Comparison of ENCODE assay signal across 10 cellular contexts in the genomic region with DNA sequence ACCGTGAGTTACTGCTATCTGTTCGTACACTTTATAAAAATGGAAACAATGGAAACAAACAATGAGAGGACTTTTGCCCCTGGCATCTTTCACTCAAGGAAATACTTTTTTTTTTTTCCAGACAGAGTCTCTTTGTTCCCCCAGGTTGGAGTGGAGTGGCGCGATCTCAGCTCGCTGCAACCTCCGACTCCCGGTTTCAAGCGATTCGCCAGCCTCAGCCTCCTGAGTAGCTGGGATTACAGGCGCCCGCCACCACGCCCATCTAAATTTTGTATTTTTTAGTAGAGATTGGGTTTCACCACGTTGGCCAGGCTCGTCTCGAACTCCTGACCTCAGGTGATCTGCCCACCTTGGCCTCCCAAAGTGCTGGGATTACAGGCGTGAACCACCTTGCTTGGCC. TPM values are rescaled to one million over a fixed set of nuclear protein-coding genes. Genes with fewer than 3 reads are reported as not detected.
DNase-seq lines count a peak whose midpoint lies in the region; ATAC-seq and TF ChIP-seq lines count a peak whose summit lies in the region.
"Not testable (repeated sequence)": the region's sequence is repeated elsewhere in the genome, so short reads cannot be mapped to it uniquely, and the experiment has no call there.
"Had no signal": no experiment of that assay in that cellular context is flagged by ENCODE, and none has a peak within 500 bp of the region (broad histone marks: within the 10 kb centered on the region; RNA-seq: fewer than 3 reads in every experiment).

No MANE protein-coding gene starts in this region.

- H3K9me3 Mint-ChIP-seq in CD8-positive, alpha-beta T cell; activated naive CD8-positive, alpha-beta T cell (ENCODE audit: low read depth); effector memory CD8-positive, alpha-beta T cell; memory B cell; natural killer cell; type B pancreatic cell: not testable (repeated sequence)
- peaks cover 12% of the 10 kb centered on the region for H3K9me3 Mint-ChIP-seq in progenitor cell of endocrine pancreas (ENCODE audit: low read depth)

- not testable (repeated sequence) for H3K36me3 ChIP-seq in CD8-positive, alpha-beta T cell (ENCODE audit: insufficient read depth, low read length)

- not testable (repeated sequence) for H3K4me3 ChIP-seq in CD8-positive, alpha-beta T cell (ENCODE audit: low read depth, low read length)

- not testable (repeated sequence) for ATAC-seq in CD8-positive, alpha-beta T cell; T-helper 17 cell; effector memory CD8-positive, alpha-beta T cell (replicated peaks); memory B cell (ENCODE audit: low read depth); natural killer cell

- H3K36me3 Mint-ChIP-seq in CD8-positive, alpha-beta T cell; T-helper 17 cell (ENCODE audit: low read depth); activated naive CD8-positive, alpha-beta T cell; memory B cell; natural killer cell; type B pancreatic cell: not testable (repeated sequence)
- H3K36me3 Mint-ChIP-seq in effector memory CD8-positive, alpha-beta T cell (ENCODE audit: insufficient read depth): peaks cover 36% of the 10 kb centered on the region
- H3K36me3 Mint-ChIP-seq in progenitor cell of endocrine pancreas (ENCODE audit: insufficient read depth): peaks cover 11% of the 10 kb centered on the region

- DNase-seq in CD8-positive, alpha-beta T cell; T-helper 17 cell; effector memory CD8-positive, alpha-beta T cell; memory B cell (ENCODE audit: low spot score in 2 of 2); natural killer cell; progenitor cell of endocrine pancreas (ENCODE audit: low spot score, unreplicated experiment); type B pancreatic cell (ENCODE audit: extremely low spot score, unreplicated experiment): not testable (repeated sequence)

- peaks cover 22% of the 10 kb centered on the region for H3K4me1 ChIP-seq in CD8-positive, alpha-beta T cell (ENCODE audit: insufficient read depth, low read length)

- TF ChIP-seq CTCF in CD8-positive, alpha-beta T cell (IDR thresholded peaks at IDR 0.05); natural killer cell (IDR thresholded peaks at IDR 0.05); progenitor cell of endocrine pancreas (IDR thresholded peaks at IDR 0.05; ENCODE audit: unreplicated experiment); type B pancreatic cell (conservative IDR thresholded peaks at IDR 0.05): not testable (repeated sequence)

- not testable (repeated sequence) for H3K9me3 ChIP-seq in CD8-positive, alpha-beta T cell (ENCODE audit: low read length); T-helper 17 cell (ENCODE audit: control insufficient read depth, low read length, poor library complexity, severe bottlenecking)

- peaks cover 12% of the 10 kb centered on the region for H3K4me1 Mint-ChIP-seq in CD8-positive, alpha-beta T cell (ENCODE audit: low read depth)
- not testable (repeated sequence) for H3K4me1 Mint-ChIP-seq in T-helper 17 cell; progenitor cell of endocrine pancreas (ENCODE audit: low read depth); type B pancreatic cell (ENCODE audit: unreplicated experiment)
- peaks cover 10% of the 10 kb centered on the region for H3K4me1 Mint-ChIP-seq in activated naive CD8-positive, alpha-beta T cell (ENCODE audit: low read depth)
- H3K4me1 Mint-ChIP-seq in effector memory CD8-positive, alpha-beta T cell (ENCODE audit: low read depth in 2 of 2): peaks cover 11 to 14% of the 10 kb centered on the region in 2 donors
- H3K4me1 Mint-ChIP-seq in memory B cell: peaks cover 10% of the 10 kb centered on the region
- H3K4me1 Mint-ChIP-seq in natural killer cell: peaks cover 0 to 17% of the 10 kb centered on the region in 2 donors

- H3K27me3 ChIP-seq in CD8-positive, alpha-beta T cell (ENCODE audit: insufficient read depth, low read length): not testable (repeated sequence)

- intact Hi-C loops in CD8-positive, alpha-beta T cell (cut with DNase I, micrococcal nuclease): not testable (repeated sequence)
- intact Hi-C loops in natural killer cell (cut with micrococcal nuclease): loop anchor here (2.0 kb wide), 1 partner anchor 29 kb away; no protein-coding TSS in a partner anchor

- H3K4me3 Mint-ChIP-seq in CD8-positive, alpha-beta T cell: peak overlapping the region; percentile 15
- H3K4me3 Mint-ChIP-seq in T-helper 17 cell (peak overlapping the region; percentile 60), memory B cell (peak overlapping the region; percentile 54), natural killer cell (peak overlapping the region; percentile 69), progenitor cell of endocrine pancreas (ENCODE audit: low read depth) (peak overlapping the region; percentile 16), type B pancreatic cell (peak overlapping the region; percentile 39)
- H3K4me3 Mint-ChIP-seq in activated naive CD8-positive, alpha-beta T cell: peak overlapping the region; percentile 49
- H3K4me3 Mint-ChIP-seq in effector memory CD8-positive, alpha-beta T cell: peak overlapping the region; percentile 40 to 91

- not testable (repeated sequence) for H3K27ac Mint-ChIP-seq in CD8-positive, alpha-beta T cell; activated naive CD8-positive, alpha-beta T cell; effector memory CD8-positive, alpha-beta T cell; memory B cell; natural killer cell; progenitor cell of endocrine pancreas
- H3K27ac Mint-ChIP-seq in T-helper 17 cell (peak overlapping the region; percentile 81), type B pancreatic cell (peak overlapping the region; percentile 53)

- CTCF ChIA-PET in CD8-positive, alpha-beta T cell (lab: Charles Lee): interaction anchor here (0.7 to 8.9 kb wide), 11 partner anchors 10 to 372 kb away, joined by 3 to 170 read pairs (median 8); no protein-coding TSS in a partner anchor

- POLR2A ChIA-PET in CD8-positive, alpha-beta T cell (lab: Charles Lee): interaction anchor here (1.6 to 1.7 kb wide), 3 partner anchors 9 to 29 kb away, joined by 3 to 7 read pairs (median 4); a partner anchor contains a TSS

- not testable (repeated sequence) for H3K27me3 Mint-ChIP-seq in CD8-positive, alpha-beta T cell (ENCODE audit: low read depth); T-helper 17 cell; activated naive CD8-positive, alpha-beta T cell; effector memory CD8-positive, alpha-beta T cell; memory B cell
- H3K27me3 Mint-ChIP-seq in natural killer cell (ENCODE audit: low read depth in 2 of 2) (peaks cover 0 to 11% of the 10 kb centered on the region in 2 donors), progenitor cell of endocrine pancreas (peaks cover 20% of the 10 kb centered on the region), type B pancreatic cell (peaks cover 38% of the 10 kb centered on the region)

- H3K27ac ChIP-seq in CD8-positive, alpha-beta T cell (ENCODE audit: low read depth, low read length): not testable (repeated sequence)

RNA-seq across cellular contexts. Expression of a gene that starts 3.7 kb away (rescaled TPM):
- 100 to 1,000 TPM; 123 to 130 TPM for total RNA-seq in CD8-positive, alpha-beta T cell
- total RNA-seq in T-helper 17 cell (10 to 100 TPM; 79.5 to 90.1 TPM), natural killer cell (10 to 100 TPM; 24.1 to 47.3 (median 38.4) TPM), progenitor cell of endocrine pancreas (15.2 and 15.9 TPM in 2 replicates), type B pancreatic cell (ENCODE audit: low replicate concordance) (8.4 and 16.1 TPM in 2 replicates)

RNA-seq across cellular contexts. Expression of a gene that starts 9.3 kb away (rescaled TPM):
- total RNA-seq in CD8-positive, alpha-beta T cell: not detected
- total RNA-seq in T-helper 17 cell: not detected
- not detected for total RNA-seq in natural killer cell
- total RNA-seq in progenitor cell of endocrine pancreas: not detected in 2 replicates
- not detected in 2 replicates for total RNA-seq in type B pancreatic cell (ENCODE audit: low replicate concordance)
- total RNA-seq: GM23338, H7 had no signal

RNA-seq across cellular contexts. Expression of a gene that starts 22.3 kb away (rescaled TPM):
- not detected for total RNA-seq in CD8-positive, alpha-beta T cell
- total RNA-seq in T-helper 17 cell (not detected), natural killer cell (not detected), progenitor cell of endocrine pancreas (not detected in 2 replicates), type B pancreatic cell (ENCODE audit: low replicate concordance) (not detected in 2 replicates)
- total RNA-seq: GM23338, H7 had no signal

RNA-seq across cellular contexts. Expression of a gene that starts 32.5 kb away (rescaled TPM):
- total RNA-seq in CD8-positive, alpha-beta T cell: not detected
- total RNA-seq in T-helper 17 cell (not detected), natural killer cell (not detected), progenitor cell of endocrine pancreas (not detected in 2 replicates), type B pancreatic cell (ENCODE audit: low replicate concordance) (not detected in 2 replicates)
- total RNA-seq: GM23338, H7 had no signal

RNA-seq across cellular contexts. Expression of a gene that starts 46.2 kb away (rescaled TPM):
- total RNA-seq in CD8-positive, alpha-beta T cell: not detected
- total RNA-seq in T-helper 17 cell (not detected), natural killer cell (not detected), progenitor cell of endocrine pancreas (not detected in 2 replicates), type B pancreatic cell (ENCODE audit: low replicate concordance) (not detected in 2 replicates)
- total RNA-seq: GM23338, H7 had no signal

Comparison
In these comparisons a context has a peak if more than half of its experiments do, and no peak if none do; other contexts are left out.
1. H3K4me3 Mint-ChIP-seq: peak in every context shown above with its lines; median percentile 69 in natural killer cell; 66 in effector memory CD8-positive, alpha-beta T cell; 60 in T-helper 17 cell; 54 in memory B cell; 49 in activated naive CD8-positive, alpha-beta T cell; 39 in type B pancreatic cell; 16 in progenitor cell of endocrine pancreas; 15 in CD8-positive, alpha-beta T cell.